In genomic region chr16:69909043-69909442, GRCh38 we compare ENCODE assay signal across 29 cellular contexts. TPM values are rescaled to one million over a fixed set of nuclear protein-coding genes. Genes with fewer than 3 reads are reported as not detected.
"Had no signal": no experiment of that assay in that cellular context is flagged by ENCODE, and none has a peak within 500 bp of the region (broad histone marks: within the 10 kb centered on the region; RNA-seq: fewer than 3 reads in every experiment).

No MANE protein-coding gene starts in this region.

- H3K27ac ChIP-seq: ascending aorta, cardiac muscle cell, KMS-11, SJCRH30, SK-N-MC had no signal

- H3K9ac ChIP-seq: KMS-11 had no signal

- H3K9me3 ChIP-seq: ascending aorta, SJCRH30 had no signal

- FAIRE-seq: TTC549 had no signal

- H3K4me2 ChIP-seq: KMS-11 had no signal

- H3K4me1 ChIP-seq: ascending aorta, SJCRH30 had no signal

- H3K4me3 ChIP-seq: ascending aorta, cardiac muscle cell, SJCRH30, SK-N-MC had no signal

- DNase-seq: activated CD4-positive, alpha-beta memory T cell treated with anti-CD3 and anti-CD28 coated beads, Interleukin-2, amount 10 ng/mL, durations not matched to agents 7 days and 5 days; activated CD4-positive, alpha-beta T cell treated with anti-CD3 and anti-CD28 coated beads for 4 hours; activated CD4-positive, alpha-beta T cell treated with anti-CD3 and anti-CD28 coated beads, Interleukin-2, amount 50 U/mL, for 1 hour; activated gamma-delta T cell; activated naive CD4-positive, alpha-beta T cell treated with Interleukin-2 at 50 U/mL for 16 hours; activated naive CD8-positive, alpha-beta T cell treated with anti-CD3 and anti-CD28 coated beads, Interleukin-2, amount 10 ng/mL, durations not matched to agents 7 days and 5 days; activated T-cell treated with anti-CD3 and anti-CD28 coated beads, Interleukin-2, amount 50 U/mL, for 1 hour; activated T-cell treated with anti-CD3 and anti-CD28 coated beads, Interleukin-2, amount 50 U/mL, for 72 hours; amygdala; MM.1S; MV-4-11; NCI-H1092; NCI-H1436 treated with DMSO at 0.1 percent for 48 hours; NCI-H1694 treated with DMSO at 0.1 percent for 48 hours; NCI-H2029; NCI-H345; NCI-H524 treated with DMSO at 0.1 percent for 48 hours; SHP77; SJCRH30; T1000 had no signal

- ATAC-seq: activated CD4-positive, CD25-positive, alpha-beta regulatory T cell treated with anti-CD3 and anti-CD28 coated beads, Interleukin-2, amount 50 U/mL, for 24 hours; activated T-cell treated with anti-CD3 and anti-CD28 coated beads, Interleukin-2, amount 50 U/mL, for 72 hours; Panc1; WTC11 had no signal

- H3K36me3 ChIP-seq: cardiac muscle cell, SJCRH30 had no signal

- H3K27me3 ChIP-seq: ascending aorta, cardiac muscle cell, SJCRH30 had no signal

RNA-seq across cellular contexts. Expression of gene CLEC18A, which starts 42.1 kb away (rescaled TPM):
- total RNA-seq: NCI-H460 had no signal
